Comparison of ENCODE assay signal across 1 cellular context in genomic region chr21:32329776-32330175, GRCh38.
TF ChIP-seq lines count a peak whose summit lies in the region.

No MANE protein-coding gene starts in this region.

TF ChIP-seq in HepG2, 621 proteins besides CTCF, POLR2A, EP300 and RAD21:
- TF ChIP-seq NFYC (CRISPR knock-in tag; IDR thresholded peaks at IDR 0.05) (no peak), BCL3 (CRISPR knock-in tag; IDR thresholded peaks at IDR 0.05) (no peak), MAFG (CRISPR knock-in tag; IDR thresholded peaks at IDR 0.05) (no peak), KAT7 (CRISPR knock-in tag; IDR thresholded peaks at IDR 0.05; ENCODE audit: borderline replicate concordance) (0 out of 2 replicates have a peak, but pooled peaks have one; percentile 5), CAMTA2 (CRISPR knock-in tag; IDR thresholded peaks at IDR 0.05; ENCODE audit: borderline replicate concordance) (no peak), ZNF550 (CRISPR knock-in tag; IDR thresholded peaks at IDR 0.05; ENCODE audit: borderline replicate concordance) (no peak), RFX5 (IDR thresholded peaks at IDR 0.05; ENCODE audit: low read depth, low read length) (no peak), ZNF382 (CRISPR knock-in tag; IDR thresholded peaks at IDR 0.05; ENCODE audit: borderline replicate concordance) (no peak)
